ENCODE assay signal across 8 cellular contexts in genomic region chr17:42520540-42520951, GRCh38. TPM values are rescaled to one million over a fixed set of nuclear protein-coding genes. Genes with fewer than 3 reads are reported as not detected.
A peak's percentile ranks its signal among the peaks of the same experiment; 100 is the strongest.
DNase-seq lines count a peak whose midpoint lies in the region; ATAC-seq and TF ChIP-seq lines count a peak whose summit lies in the region.

No MANE protein-coding gene starts in this region.

- H3K9me3 ChIP-seq in CD8-positive, alpha-beta T cell (ENCODE audit: low read length), result no peaks in the 10 kb centered on the region
- H3K9me3 ChIP-seq in MM.1S (replicated peaks; ENCODE audit: insufficient read depth, low read length), result no peaks in the 10 kb centered on the region
- H3K9me3 ChIP-seq in ectodermal cell (ENCODE audit: control insufficient read depth, low read length), result no peaks in the 10 kb centered on the region
- no peaks in the 10 kb centered on the region for H3K9me3 ChIP-seq in ovary

- intact Hi-C loops in CD8-positive, alpha-beta T cell (cut with DNase I, micrococcal nuclease), result no loop called here
- intact Hi-C loops in ovary (cut with DNase I), result loop anchor here in 1 of 4 donors (5.0 kb wide), 1 partner anchor 63 kb away; the partner anchor contains the start of gene ATP6V0A1

- no peaks in the 10 kb centered on the region for H3K4me1 ChIP-seq in CD8-positive, alpha-beta T cell (ENCODE audit: insufficient read depth, low read length)
- H3K4me1 ChIP-seq in MM.1S (ENCODE audit: low read length) (no peaks in the 10 kb centered on the region), ectodermal cell (ENCODE audit: control insufficient read depth, insufficient read depth, low read length) (peaks cover 46% of the 10 kb centered on the region), ovary (ENCODE audit: insufficient read depth) (peaks cover 59% of the 10 kb centered on the region)

- CTCF ChIA-PET in CD8-positive, alpha-beta T cell (lab: Charles Lee), result interaction anchor here (0.7 to 15.7 kb wide), 19 partner anchors 10 to 298 kb away, joined by 3 to 267 read pairs (median 5); partner anchors contain the start of genes NAGLU and PSMC3IP

- TF ChIP-seq CTCF in CD8-positive, alpha-beta T cell (IDR thresholded peaks at IDR 0.05), result no peak
- TF ChIP-seq CTCF in MM.1S (IDR thresholded peaks at IDR 0.05; ENCODE audit: low read length) (peak; percentile 20), ovary (IDR thresholded peaks at IDR 0.05) (no peak)

- no peaks in the 10 kb centered on the region for H3K79me2 ChIP-seq in MM.1S (ENCODE audit: low read length)

- no peak overlapping the region for H3K4me3 ChIP-seq in CD8-positive, alpha-beta T cell (ENCODE audit: low read depth, low read length)
- H3K4me3 ChIP-seq in MM.1S (ENCODE audit: low read length) (no peak overlapping the region), ectodermal cell (ENCODE audit: insufficient read depth, low read depth, low read length) (no peak overlapping the region), ovary (no peak overlapping the region)

- H3K27me3 Mint-ChIP-seq in CD8-positive, alpha-beta T cell (ENCODE audit: low read depth), result no peaks in the 10 kb centered on the region

- no peak for TF ChIP-seq POLR2A in ovary (IDR thresholded peaks at IDR 0.05)

- H3K4me2 ChIP-seq in MM.1S (ENCODE audit: low read depth, low read length), result no peak overlapping the region

- no peaks in the 10 kb centered on the region for H3F3A ChIP-seq in MM.1S (ENCODE audit: insufficient read depth, low read length)

- 61 to 64% methylated on average over 9 of the region's 9 CpGs for WGBS in ectodermal cell, 2 experiments
- 6 to 9% (median 7%) methylated on average over 9 of the region's 9 CpGs for WGBS in ovary, 3 donors

- H3K9me3 Mint-ChIP-seq in CD8-positive, alpha-beta T cell, result no peaks in the 10 kb centered on the region

- H3K4me1 Mint-ChIP-seq in CD8-positive, alpha-beta T cell (ENCODE audit: low read depth), result peaks cover 5% of the 10 kb centered on the region

- H3K36me3 Mint-ChIP-seq in CD8-positive, alpha-beta T cell, result peaks cover 8% of the 10 kb centered on the region

- DNase-seq in CD8-positive, alpha-beta T cell, result peak in 4 of 7 experiments; percentile 47 to 63 (median 54)
- DNase-seq in MM.1S (no peak), ovary (peak in 3 of 5 donors; percentile 53 to 71 (median 59)), SHP77 treated with DMSO at 0.1 percent for 48 hours (lab: John Stamatoyannopoulos, UW) (no peak)

- H3K9ac ChIP-seq in MM.1S (ENCODE audit: low read length), result no peak overlapping the region

- peak; percentile 49 for ATAC-seq in CD8-positive, alpha-beta T cell
- ATAC-seq in GM18909 (IDR thresholded peaks at IDR 0.05; ENCODE audit: poor library complexity, unreplicated experiment) (no peak), HG02610 (IDR thresholded peaks at IDR 0.05; ENCODE audit: unreplicated experiment) (no peak), HG03354 (IDR thresholded peaks at IDR 0.05; ENCODE audit: poor library complexity, severe bottlenecking, unreplicated experiment) (no peak)

- POLR2A ChIA-PET in CD8-positive, alpha-beta T cell (lab: Charles Lee), result no interaction called here

- H3K27ac Mint-ChIP-seq in CD8-positive, alpha-beta T cell, result no peak overlapping the region

- H3K27me3 ChIP-seq in CD8-positive, alpha-beta T cell (ENCODE audit: insufficient read depth, low read length), result no peaks in the 10 kb centered on the region
- H3K27me3 ChIP-seq in MM.1S (replicated peaks; ENCODE audit: insufficient read depth, low read length) (no peaks in the 10 kb centered on the region), ectodermal cell (ENCODE audit: control insufficient read depth, insufficient read depth, low read length, poor library complexity, severe bottlenecking) (no peaks in the 10 kb centered on the region), ovary (no peaks in the 10 kb centered on the region)

- no peaks in the 10 kb centered on the region for H3K9me2 ChIP-seq in MM.1S (replicated peaks; ENCODE audit: insufficient read depth, low read length)

- H4K20me1 ChIP-seq in MM.1S (ENCODE audit: insufficient read depth, low read length), result no peaks in the 10 kb centered on the region

- H3K27ac ChIP-seq in CD8-positive, alpha-beta T cell (ENCODE audit: low read depth, low read length), result no peak overlapping the region
- H3K27ac ChIP-seq in MM.1S (ENCODE audit: low read length), result no peak overlapping the region
- H3K27ac ChIP-seq in ectodermal cell (ENCODE audit: insufficient read depth, low read depth, low read length, poor library complexity, severe bottlenecking), result peak overlapping the region; percentile 99
- H3K27ac ChIP-seq in ovary, result peak overlapping the region; percentile 87 to 92

- no peak overlapping the region for H2AFZ ChIP-seq in MM.1S (ENCODE audit: low read length)

- no peak overlapping the region for H3K4me3 Mint-ChIP-seq in CD8-positive, alpha-beta T cell

- TF ChIP-seq EP300 in ovary (IDR thresholded peaks at IDR 0.05), result no peak

- H3K36me3 ChIP-seq in CD8-positive, alpha-beta T cell (ENCODE audit: insufficient read depth, low read length), result no peaks in the 10 kb centered on the region
- H3K36me3 ChIP-seq in MM.1S (replicated peaks; ENCODE audit: insufficient read depth, low read length) (no peaks in the 10 kb centered on the region), ectodermal cell (ENCODE audit: control insufficient read depth, insufficient read depth, low read length) (no peaks in the 10 kb centered on the region), ovary (no peaks in the 10 kb centered on the region)

RNA-seq across cellular contexts. Expression of gene NAGLU, which starts 15.5 kb away (rescaled TPM):
- total RNA-seq in CD8-positive, alpha-beta T cell, result 1 to 10 TPM; 7.4 TPM
- polyA plus RNA-seq in ectodermal cell (2013, experiment 1 of 4), result 13.4 TPM
- polyA plus RNA-seq in ectodermal cell (2013, experiment 2 of 4), result 12.3 TPM
- 11.2 TPM for polyA plus RNA-seq in ectodermal cell (2013, experiment 3 of 4)
- polyA plus RNA-seq in ectodermal cell (2013, experiment 4 of 4), result 9.7 TPM
- 10 to 100 TPM; 28.5 to 49.6 (median 40.0) TPM for total RNA-seq in ovary
- polyA plus RNA-seq in ovary, result 10 to 100 TPM in 1 of 2 donors, 1 to 10 TPM in 1; 9.7 to 49.1 TPM

RNA-seq across cellular contexts. Expression of gene HSD17B1, which starts 32.2 kb away (rescaled TPM):
- total RNA-seq in CD8-positive, alpha-beta T cell, result under 1 TPM; 0.44 to 0.52 TPM
- polyA plus RNA-seq in ectodermal cell (2013, experiment 1 of 4), result 1.6 TPM
- polyA plus RNA-seq in ectodermal cell (2013, experiment 2 of 4), result 1.8 TPM
- polyA plus RNA-seq in ectodermal cell (2013, experiment 3 of 4), result 1.2 TPM
- polyA plus RNA-seq in ectodermal cell (2013, experiment 4 of 4), result 1.9 TPM
- total RNA-seq in ovary, result 10 to 100 TPM in 1 of 7 donors, 1 to 10 TPM in 6; 4.3 to 16.7 (median 6.5) TPM
- polyA plus RNA-seq in ovary, result 10 to 100 TPM in 1 of 2 donors, 1 to 10 TPM in 1; 2.1 to 18.1 TPM

RNA-seq across cellular contexts. Expression of gene COASY, which starts 41.4 kb away (rescaled TPM):
- 10 to 100 TPM; 26.4 to 32.9 TPM for total RNA-seq in CD8-positive, alpha-beta T cell
- 55.1 TPM for polyA plus RNA-seq in ectodermal cell (2013, experiment 1 of 4)
- 63.8 TPM for polyA plus RNA-seq in ectodermal cell (2013, experiment 2 of 4)
- 56.7 TPM for polyA plus RNA-seq in ectodermal cell (2013, experiment 3 of 4)
- 59.8 TPM for polyA plus RNA-seq in ectodermal cell (2013, experiment 4 of 4)
- 10 to 100 TPM; 13.8 to 51.2 (median 41.0) TPM for total RNA-seq in ovary
- 10 to 100 TPM; 22.6 to 37.6 TPM for polyA plus RNA-seq in ovary

RNA-seq across cellular contexts. Expression of gene MLX, which starts 46.4 kb away (rescaled TPM):
- total RNA-seq in CD8-positive, alpha-beta T cell, result 10 to 100 TPM; 18.3 to 21.3 TPM
- polyA plus RNA-seq in ectodermal cell (2013, experiment 1 of 4), result 32.8 TPM
- 31.0 TPM for polyA plus RNA-seq in ectodermal cell (2013, experiment 2 of 4)
- polyA plus RNA-seq in ectodermal cell (2013, experiment 3 of 4), result 25.5 TPM
- polyA plus RNA-seq in ectodermal cell (2013, experiment 4 of 4), result 28.6 TPM
- 10 to 100 TPM; 16.5 to 37.0 (median 24.4) TPM for total RNA-seq in ovary
- polyA plus RNA-seq in ovary, result 10 to 100 TPM; 24.3 to 50.8 TPM

RNA-seq across cellular contexts. Expression of gene PSMC3IP, which starts 57.0 kb away (rescaled TPM):
- total RNA-seq in CD8-positive, alpha-beta T cell, result 1 to 10 TPM; 3.9 to 4.1 TPM
- polyA plus RNA-seq in ectodermal cell (2013, experiment 1 of 4), result 39.3 TPM
- polyA plus RNA-seq in ectodermal cell (2013, experiment 2 of 4), result 42.5 TPM
- 29.1 TPM for polyA plus RNA-seq in ectodermal cell (2013, experiment 3 of 4)
- 30.6 TPM for polyA plus RNA-seq in ectodermal cell (2013, experiment 4 of 4)
- total RNA-seq in ovary, result 1 to 10 TPM; 1.4 to 5.3 (median 3.8) TPM
- polyA plus RNA-seq in ovary, result 1 to 10 TPM; 7.2 to 7.5 TPM

Comparison
In these comparisons a context has a peak if more than half of its experiments do, and no peak if none do; other contexts are left out.
1. DNase-seq: peak in CD8-positive, alpha-beta T cell (4 of 7) and ovary (3 of 5); none in MM.1S (single experiment) and SHP77 treated with DMSO at 0.1 percent for 48 hours (single experiment).
2. H3K27ac ChIP-seq: peak in ectodermal cell (single experiment) and ovary (2 of 2); none in CD8-positive, alpha-beta T cell (single experiment) and MM.1S (single experiment).